8 cellular contexts compared by ENCODE assay signal in the genomic region with DNA sequence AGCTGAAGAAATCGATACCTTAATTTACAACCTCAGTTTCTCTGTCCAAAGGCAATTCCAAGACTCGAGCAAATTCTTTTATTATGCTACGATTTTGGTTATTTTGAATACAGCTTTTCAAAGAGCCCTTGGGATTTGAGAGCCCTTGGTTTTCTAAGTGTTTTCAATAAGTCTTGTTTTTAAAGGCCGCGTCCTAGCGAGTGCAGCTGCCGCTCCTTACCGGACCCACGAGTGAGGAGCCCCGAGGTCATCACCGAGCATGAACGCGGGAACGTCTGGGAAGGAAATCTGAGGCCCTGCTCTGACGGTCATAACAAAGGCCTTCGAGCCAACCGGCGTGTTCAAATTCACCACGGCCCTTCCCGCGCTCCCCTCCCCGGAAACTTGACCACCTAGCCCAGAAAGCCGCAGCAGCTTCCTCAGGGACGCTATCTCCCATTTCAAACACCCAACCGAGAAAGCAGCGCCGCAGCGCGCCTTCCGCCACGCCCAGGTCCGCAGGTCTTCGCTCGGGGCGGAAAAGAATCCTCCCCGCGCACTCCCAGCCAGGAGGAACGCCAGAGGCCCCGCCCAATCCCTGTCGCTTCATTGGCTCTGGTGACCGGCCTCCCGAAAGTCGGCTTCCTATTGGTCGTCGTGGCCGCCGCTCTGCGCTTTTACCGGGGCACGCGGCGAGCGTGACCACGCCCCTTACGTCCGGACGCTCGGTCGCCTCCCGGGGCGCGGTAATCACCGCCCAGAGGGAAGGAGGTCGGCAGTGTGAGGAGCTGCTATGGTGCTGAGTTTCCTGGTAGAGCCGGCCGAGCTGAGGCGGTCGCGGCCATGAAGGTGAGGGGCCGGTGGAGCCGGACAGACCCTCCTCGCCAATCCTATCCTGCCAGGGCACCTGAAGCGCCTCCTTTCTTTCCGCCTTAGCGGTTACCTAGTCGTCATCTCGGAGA. TPM values are rescaled to one million over a fixed set of nuclear protein-coding genes. Genes with fewer than 3 reads are reported as not detected.
A peak's percentile ranks its signal among the peaks of the same experiment; 100 is the strongest.
DNase-seq lines count a peak whose midpoint lies in the region; ATAC-seq and TF ChIP-seq lines count a peak whose summit lies in the region.

Gene RNF34 (plus strand): TSS at position 728 of the 941 bp plus-strand sequence. CDS start 95 bp downstream, at position 823.

- H3K4me1 ChIP-seq in ovary (ENCODE audit: insufficient read depth), result peaks cover 4% of the 10 kb centered on the region
- H3K4me1 ChIP-seq in thyroid gland, result peaks cover 10 to 12% of the 10 kb centered on the region in 2 donors

- no peaks in the 10 kb centered on the region for H3K36me3 ChIP-seq in ovary
- H3K36me3 ChIP-seq in thyroid gland, result no peaks in the 10 kb centered on the region

- peak within 1 kb of the TSS; percentile 60 to 82 for H3K27ac ChIP-seq in ovary
- peak within 1 kb of the TSS; percentile 67 to 89 (median 77) for H3K27ac ChIP-seq in thyroid gland

- H3K27me3 ChIP-seq in ovary (no peaks in the 10 kb centered on the region), thyroid gland (no peaks in the 10 kb centered on the region)

- no peaks in the 10 kb centered on the region for H3K9me3 ChIP-seq in ovary
- no peaks in the 10 kb centered on the region for H3K9me3 ChIP-seq in thyroid gland

- 0% methylated on average over 62 to 77 of the region's 77 CpGs for WGBS in ovary, 3 donors
- 0 to 1% methylated on average over 14 to 25 of the region's 77 CpGs for WGBS in thyroid gland, 2 donors

- H3K4me3 ChIP-seq in GM12864 (ENCODE audit: low read depth, low read length) (peak within 1 kb of the TSS; percentile 69), ovary (peak within 1 kb of the TSS; percentile 70), thyroid gland (replicated peaks in 1 of 3) (peak within 1 kb of the TSS; percentile 73 to 96 (median 81))

- intact Hi-C loops in head of caudate nucleus (cut with DNase I), result loop anchor here (5.0 kb wide), 2 partner anchors 47 to 67 kb away; partner anchors contain the start of gene ANAPC5
- intact Hi-C loops in ovary (cut with DNase I), result no loop called here
- intact Hi-C loops in thyroid gland (cut with DNase I), result no loop called here

- peak; percentile 96 for DNase-seq in GM12864 (ENCODE audit: low read depth)
- DNase-seq in NCI-H1417 (lab: John Stamatoyannopoulos, UW), result peak; percentile 99 to 100 (median 100)
- peak; percentile 97 to 98 for DNase-seq in SW 1271 (lab: John Stamatoyannopoulos, UW)
- DNase-seq in activated naive CD8-positive, alpha-beta T cell treated with anti-CD3 and anti-CD28 coated beads, Interleukin-2, amount 50 U/mL, for 16 hours (ENCODE audit: low read depth, low spot score), result peak; percentile 95
- DNase-seq in head of caudate nucleus, result peak; percentile 96 to 99 (median 98)
- DNase-seq in ovary, result peak; percentile 98 to 99 (median 98)
- DNase-seq in thyroid gland, result peak; percentile 99

- TF ChIP-seq POLR2A in ovary (IDR thresholded peaks at IDR 0.05) (peak; percentile 85), thyroid gland (IDR thresholded peaks at IDR 0.05) (peak; percentile 56 to 99)

- TF ChIP-seq EP300 in ovary (IDR thresholded peaks at IDR 0.05), result no peak

- ATAC-seq in HG02759 (IDR thresholded peaks at IDR 0.05; ENCODE audit: unreplicated experiment), result peak; percentile 89

- TF ChIP-seq CTCF in GM12864 (IDR thresholded peaks at IDR 0.05; ENCODE audit: low read depth, low read length, missing control alignments), result no peak
- no peak for TF ChIP-seq CTCF in ovary (IDR thresholded peaks at IDR 0.05)
- no peak for TF ChIP-seq CTCF in thyroid gland (IDR thresholded peaks at IDR 0.05)

RNA-seq across cellular contexts. Expression of gene RNF34, which starts in this region (rescaled TPM):
- total RNA-seq in ovary (10 to 100 TPM; 22.2 to 39.8 (median 29.3) TPM), thyroid gland (10 to 100 TPM; 38.7 to 64.0 (median 55.4) TPM)
- polyA plus RNA-seq in ovary, result 10 to 100 TPM; 17.3 to 25.1 TPM

Comparison
In these comparisons a context has a peak if more than half of its experiments do, and no peak if none do; other contexts are left out.
1. Peak in every context shown above with its lines: DNase-seq, ATAC-seq, H3K4me3 ChIP-seq and H3K27ac ChIP-seq.